In the genomic region with DNA sequence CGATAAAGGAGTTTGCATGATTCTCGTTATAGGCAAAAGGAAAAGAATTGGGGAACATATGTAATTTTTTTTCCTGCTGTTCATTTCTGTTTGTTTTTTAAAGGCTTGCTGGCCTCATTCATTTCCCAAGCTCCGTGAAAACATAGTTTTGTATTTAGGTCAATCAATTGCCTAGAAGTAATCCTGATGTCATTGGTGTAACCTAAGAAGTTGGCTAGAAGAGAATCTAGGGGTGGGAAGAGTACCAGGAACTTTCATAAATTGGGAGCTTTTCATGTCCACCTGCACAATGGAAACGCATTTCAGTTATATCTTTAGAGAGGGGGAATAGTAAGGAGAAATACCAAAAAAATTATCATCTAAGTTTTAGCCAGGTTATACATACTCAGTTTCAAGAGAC, we compare ENCODE assay signal across 12 cellular contexts. TPM values are rescaled to one million over a fixed set of nuclear protein-coding genes. Genes with fewer than 3 reads are reported as not detected.
DNase-seq lines count a peak whose midpoint lies in the region; ATAC-seq and TF ChIP-seq lines count a peak whose summit lies in the region.
"Had no signal": no experiment of that assay in that cellular context is flagged by ENCODE, and none has a peak within 500 bp of the region (broad histone marks: within the 10 kb centered on the region; RNA-seq: fewer than 3 reads in every experiment).

No MANE protein-coding gene starts in this region.

- no peak overlapping the region for H3K4me3 ChIP-seq in BLaER1
- H3K4me3 ChIP-seq in GM12865 (ENCODE audit: low read depth, low read length): peak overlapping the region; percentile 83
- no peak overlapping the region for H3K4me3 ChIP-seq in body of pancreas

- H3K27ac Mint-ChIP-seq in nephron: peak overlapping the region in 2 of 3 experiments; percentile 6 to 14

- no peak overlapping the region for H3K9ac ChIP-seq in BLaER1

- no peaks in the 10 kb centered on the region for H3K36me3 ChIP-seq in BLaER1
- no peaks in the 10 kb centered on the region for H3K36me3 ChIP-seq in body of pancreas (replicated peaks in 1 of 2; ENCODE audit: insufficient read depth in 1 of 2, low read depth in 2 of 2)

- H3K27me3 Mint-ChIP-seq in nephron (ENCODE audit: low read depth): peaks cover 7% of the 10 kb centered on the region

- ATAC-seq in body of pancreas (no peak), HG03025 (IDR thresholded peaks at IDR 0.05; ENCODE audit: low FRiP score, unreplicated experiment) (no peak)
- ATAC-seq: naive thymus-derived CD8-positive, alpha-beta T cell had no signal

- H3K9me3 ChIP-seq in BLaER1 (no peaks in the 10 kb centered on the region), body of pancreas (no peaks in the 10 kb centered on the region)

- intact Hi-C loops in body of pancreas (cut with DNase I): no loop called here

- no peaks in the 10 kb centered on the region for H3K9me3 Mint-ChIP-seq in nephron

- H3K27ac ChIP-seq in BLaER1 (no peak overlapping the region), body of pancreas (peak overlapping the region in 3 of 4 donors; percentile 39 to 97 (median 97))

- no peaks in the 10 kb centered on the region for H3K27me3 ChIP-seq in BLaER1
- H3K27me3 ChIP-seq in body of pancreas: no peaks in the 10 kb centered on the region

- peak overlapping the region; percentile 84 for H3K4me2 ChIP-seq in BLaER1

- H3K4me1 Mint-ChIP-seq in nephron: peaks cover 49% of the 10 kb centered on the region

- no peaks in the 10 kb centered on the region for H3K36me3 Mint-ChIP-seq in nephron (ENCODE audit: low read depth)
- H3K36me3 Mint-ChIP-seq: naive thymus-derived CD8-positive, alpha-beta T cell had no signal

- peaks cover 75% of the 10 kb centered on the region for H4K20me1 ChIP-seq in BLaER1

- no peak for TF ChIP-seq POLR2A in body of pancreas (IDR thresholded peaks at IDR 0.05)

- TF ChIP-seq CTCF in GM12865 (IDR thresholded peaks at IDR 0.05; ENCODE audit: insufficient read depth, low read depth, low read length, missing control alignments) (no peak), body of pancreas (IDR thresholded peaks at IDR 0.05) (no peak), nephron (IDR thresholded peaks at IDR 0.05; ENCODE audit: unreplicated experiment in 3 of 3) (no peak)

- peaks cover 38% of the 10 kb centered on the region for H3K4me1 ChIP-seq in BLaER1
- peaks cover 38% of the 10 kb centered on the region for H3K4me1 ChIP-seq in body of pancreas

- DNase-seq in GM12865 (ENCODE audit: low read depth) (no peak), body of pancreas (no peak), glomerular visceral epithelial cell (ENCODE audit: extremely low spot score) (no peak), mesenteric fat pad (ENCODE audit: low spot score) (no peak)
- no peak for DNase-seq in activated CD4-positive, CD25-positive, alpha-beta regulatory T cell treated with anti-CD3 and anti-CD28 coated beads, Interleukin-2, amount 50 U/mL, for 72 hours
- DNase-seq: activated CD4-positive, alpha-beta T cell treated with anti-CD3 and anti-CD28 coated beads, Interleukin-2, amount 50 U/mL, for 48 hours; GOT3; KG1; naive thymus-derived CD8-positive, alpha-beta T cell had no signal

- 19 to 26% methylated on average over 4 of the region's 4 CpGs for WGBS in body of pancreas, 2 donors

- H3K4me3 Mint-ChIP-seq in nephron: peak overlapping the region; percentile 48 to 58 (median 54)

RNA-seq across cellular contexts. Expression of a gene that starts 3.8 kb away (rescaled TPM):
- total RNA-seq in body of pancreas (10 to 100 TPM; 38.2 to 46.7 TPM), mesenteric fat pad (37.5 TPM)
